21 cellular contexts compared by ENCODE assay signal in genomic region chr6:11486959-11487358, GRCh38.
"Had no signal": no experiment of that assay in that cellular context is flagged by ENCODE, and none has a peak within 500 bp of the region (broad histone marks: within the 10 kb centered on the region; RNA-seq: fewer than 3 reads in every experiment).

No MANE protein-coding gene starts in this region.

- H3K4me3 ChIP-seq: colonic mucosa, esophagus squamous epithelium, gastrocnemius medialis, heart right ventricle, left lung, lower lobe of right lung had no signal

- H3K27me3 Mint-ChIP-seq: dendritic cell treated with granulocyte-macrophage colony-stimulating factor and Interleukin-4, amounts not matched to agents 40 ng/mL and 50 ng/mL, for 4 days; effector memory CD8-positive, alpha-beta T cell had no signal

- H3K9me3 ChIP-seq: colonic mucosa, esophagus squamous epithelium, gastrocnemius medialis, heart right ventricle, left lung, lower lobe of right lung had no signal

- H3K27ac Mint-ChIP-seq: dendritic cell treated with granulocyte-macrophage colony-stimulating factor and Interleukin-4, amounts not matched to agents 40 ng/mL and 50 ng/mL, for 4 days; effector memory CD8-positive, alpha-beta T cell; endodermal cell; mesothelial cell of epicardium had no signal

- H3K4me3 Mint-ChIP-seq: dendritic cell treated with granulocyte-macrophage colony-stimulating factor and Interleukin-4, amounts not matched to agents 40 ng/mL and 50 ng/mL, for 4 days; effector memory CD8-positive, alpha-beta T cell; endodermal cell; mesothelial cell of epicardium had no signal

- H3K36me3 ChIP-seq: colonic mucosa, esophagus squamous epithelium, gastrocnemius medialis, heart right ventricle, left lung, lower lobe of right lung had no signal

- H3K27me3 ChIP-seq: colonic mucosa, esophagus squamous epithelium, gastrocnemius medialis, left lung had no signal

- H3K9me3 Mint-ChIP-seq: dendritic cell treated with granulocyte-macrophage colony-stimulating factor and Interleukin-4, amounts not matched to agents 40 ng/mL and 50 ng/mL, for 4 days; effector memory CD8-positive, alpha-beta T cell; endodermal cell; mesothelial cell of epicardium had no signal

- H3K36me3 Mint-ChIP-seq: mesothelial cell of epicardium had no signal

- H3K4me1 ChIP-seq: colonic mucosa, esophagus squamous epithelium, gastrocnemius medialis, left lung, lower lobe of right lung had no signal

- H3K27ac ChIP-seq: colonic mucosa, epithelial cell of prostate, esophagus squamous epithelium, gastrocnemius medialis, heart right ventricle, left lung, lower lobe of right lung had no signal

- DNase-seq: colonic mucosa; cortex of kidney; effector CD8-positive, alpha-beta T cell; effector memory CD8-positive, alpha-beta T cell; endodermal cell; erythroblast; esophagus squamous epithelium; foreskin fibroblast; gastrocnemius medialis; glutamatergic neuron; head of caudate nucleus; heart right ventricle; hippocampal formation; left cardiac atrium; left lung; left ventricle myocardium superior; lower lobe of right lung; mesenchymal stem cell had no signal
